8 cellular contexts compared by ENCODE assay signal in genomic region chr12:53299101-53299453, GRCh38. TPM values are rescaled to one million over a fixed set of nuclear protein-coding genes. Genes with fewer than 3 reads are reported as not detected.
DNase-seq lines count a peak whose midpoint lies in the region; ATAC-seq and TF ChIP-seq lines count a peak whose summit lies in the region.

No MANE protein-coding gene starts in this region.

- peaks cover 33% of the 10 kb centered on the region for H3K4me1 ChIP-seq in mesodermal cell (ENCODE audit: control insufficient read depth, insufficient read depth, low read length, poor library complexity, severe bottlenecking)

- H3K27ac ChIP-seq in coronary artery, result peak overlapping the region; percentile 50 to 78
- H3K27ac ChIP-seq in mesodermal cell (ENCODE audit: low read depth, low read length, severe bottlenecking), result peak overlapping the region; percentile 97
- H3K27ac ChIP-seq in temporal lobe (ENCODE audit: low read depth, low read length), result peak overlapping the region; percentile 76

- no peaks in the 10 kb centered on the region for H3K9me3 ChIP-seq in mesodermal cell (ENCODE audit: control insufficient read depth, low read length)

- no peak for ATAC-seq in HG02678 (IDR thresholded peaks at IDR 0.05; ENCODE audit: unreplicated experiment)

- peaks cover 65% of the 10 kb centered on the region for H3K36me3 ChIP-seq in mesodermal cell (ENCODE audit: control insufficient read depth, insufficient read depth, low read length)

- WGBS in mesodermal cell (ENCODE audit: insufficient coverage in 2 of 2), 2 experiments, result 84 to 97% methylated on average over 3 to 4 of the region's 5 CpGs

- TF ChIP-seq CTCF in coronary artery (IDR thresholded peaks at IDR 0.05), result no peak

- H3K4me3 ChIP-seq in coronary artery (peak overlapping the region; percentile 94), mesodermal cell (ENCODE audit: extremely low read depth, insufficient read depth, low read length, poor library complexity, severe bottlenecking) (peak overlapping the region; percentile 76)

- DNase-seq in DMS53 (lab: John Stamatoyannopoulos, UW) (peak; percentile 68), DMS53 treated with DMSO at 0.1 percent for 48 hours (lab: John Stamatoyannopoulos, UW; ENCODE audit: unreplicated experiment) (no peak), SW 1271 (lab: John Stamatoyannopoulos, UW) (peak; percentile 61 to 69), coronary artery (ENCODE audit: low spot score) (no peak), occipital lobe (lab: John Stamatoyannopoulos, UW) (no peak)

RNA-seq across cellular contexts. Expression of gene MYG1, which starts 0.4 kb away (rescaled TPM):
- 57.8 TPM for polyA plus RNA-seq in mesodermal cell (2013, experiment 1 of 2)
- 56.8 TPM for polyA plus RNA-seq in mesodermal cell (2013, experiment 2 of 2)
- total RNA-seq in temporal lobe, result 27.0 TPM
- 39.5 TPM for total RNA-seq in occipital lobe

RNA-seq across cellular contexts. Expression of gene PFDN5, which starts 3.7 kb away (rescaled TPM):
- polyA plus RNA-seq in mesodermal cell (2013, experiment 1 of 2), result 554 TPM
- polyA plus RNA-seq in mesodermal cell (2013, experiment 2 of 2), result 537 TPM
- total RNA-seq in temporal lobe, result 401 TPM
- total RNA-seq in occipital lobe, result 423 TPM

RNA-seq across cellular contexts. Expression of gene AAAS, which starts 22.3 kb away (rescaled TPM):
- polyA plus RNA-seq in mesodermal cell (2013, experiment 1 of 2), result 61.1 TPM
- 59.7 TPM for polyA plus RNA-seq in mesodermal cell (2013, experiment 2 of 2)
- 29.0 TPM for total RNA-seq in temporal lobe
- total RNA-seq in occipital lobe, result 28.9 TPM

RNA-seq across cellular contexts. Expression of gene ESPL1, which starts 31.0 kb away (rescaled TPM):
- polyA plus RNA-seq in mesodermal cell (2013, experiment 1 of 2), result 22.4 TPM
- polyA plus RNA-seq in mesodermal cell (2013, experiment 2 of 2), result 21.1 TPM
- total RNA-seq in temporal lobe (2.2 TPM), occipital lobe (1.7 TPM)

RNA-seq across cellular contexts. Expression of gene SP7, which starts 37.1 kb away (rescaled TPM):
- 0.66 TPM for polyA plus RNA-seq in mesodermal cell (2013, experiment 1 of 2)
- 0.51 TPM for polyA plus RNA-seq in mesodermal cell (2013, experiment 2 of 2)
- total RNA-seq in temporal lobe (not detected), occipital lobe (not detected)

Comparison
In these comparisons a context has a peak if more than half of its experiments do, and no peak if none do; other contexts are left out.
1. DNase-seq: peak in DMS53 (single experiment) and SW 1271 (2 of 2); none in DMS53 treated with DMSO at 0.1 percent for 48 hours (single experiment), coronary artery (single experiment) and occipital lobe (single experiment).
2. Peak in every context shown above with its lines, with median percentiles within 50 percentile points of each other: H3K27ac ChIP-seq.